In the genomic region with DNA sequence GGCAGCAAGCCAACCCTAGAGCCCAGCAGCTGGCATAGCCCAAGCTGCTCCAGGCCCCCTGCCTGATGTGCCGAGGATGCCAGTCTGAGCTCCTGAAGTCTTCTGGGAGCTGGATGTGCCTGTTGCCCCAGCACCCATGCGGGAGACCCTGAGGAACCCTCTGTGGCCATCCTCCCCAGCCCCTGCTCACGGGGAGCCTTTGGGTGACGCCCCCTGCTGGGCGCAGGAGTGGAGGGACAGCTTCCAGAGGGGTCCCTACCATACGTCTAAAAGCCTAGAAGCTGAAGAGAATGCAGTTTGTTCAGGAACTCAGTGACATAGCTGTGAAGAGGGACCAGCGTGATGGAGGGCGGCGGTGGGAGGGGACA, we compare ENCODE assay signal across 12 cellular contexts. TPM values are rescaled to one million over a fixed set of nuclear protein-coding genes. Genes with fewer than 3 reads are reported as not detected.
A peak's percentile ranks its signal among the peaks of the same experiment; 100 is the strongest.
DNase-seq lines count a peak whose midpoint lies in the region; ATAC-seq and TF ChIP-seq lines count a peak whose summit lies in the region.
"Had no signal": no experiment of that assay in that cellular context is flagged by ENCODE, and none has a peak within 500 bp of the region (broad histone marks: within the 10 kb centered on the region; RNA-seq: fewer than 3 reads in every experiment).

No MANE protein-coding gene starts in this region.

- no peaks in the 10 kb centered on the region for H3K9me3 Mint-ChIP-seq in activated CD8-positive, alpha-beta T cell treated with anti-CD3 and anti-CD28 coated beads, Interleukin-2, amount 10 ng/mL, durations not matched to agents 7 days and 5 days (ENCODE audit: insufficient read depth)
- H3K9me3 Mint-ChIP-seq in osteocyte (ENCODE audit: unreplicated experiment) = no peaks in the 10 kb centered on the region
- H3K9me3 Mint-ChIP-seq: activated T-helper 2 cell treated with anti-CD3 and anti-CD28 coated beads, Interferon-gamma antibody, Interleukin-2, Interleukin-4, amounts not matched to agents 10 μg/mL and 5 μg/mL and 100 μg/mL, durations not matched to agents 14 hours and 24 hours and 36 hours; stimulated activated naive CD8-positive, alpha-beta T cell treated with anti-CD3 and anti-CD28 coated beads, Interleukin-15, amount 100 ng/mL, for 72 hours had no signal

- no peaks in the 10 kb centered on the region for H3K4me1 Mint-ChIP-seq in activated CD8-positive, alpha-beta T cell treated with anti-CD3 and anti-CD28 coated beads, Interleukin-2, amount 10 ng/mL, durations not matched to agents 7 days and 5 days (ENCODE audit: low read depth)
- no peaks in the 10 kb centered on the region for H3K4me1 Mint-ChIP-seq in osteocyte (ENCODE audit: unreplicated experiment)
- H3K4me1 Mint-ChIP-seq: stimulated activated naive CD8-positive, alpha-beta T cell treated with anti-CD3 and anti-CD28 coated beads, Interleukin-15, amount 100 ng/mL, for 72 hours had no signal

- TF ChIP-seq POLR2A in GM18505 (IDR thresholded peaks at IDR 0.05; ENCODE audit: borderline replicate concordance, extremely low read depth, insufficient read depth, insufficient read length) = no peak

- POLR2A ChIA-PET in activated CD8-positive, alpha-beta T cell treated with anti-CD3 and anti-CD28 coated beads, Interleukin-2, amount 10 ng/mL, durations not matched to agents 7 days and 5 days (lab: Charles Lee) = no interaction called here

- no peak overlapping the region for H3K4me3 Mint-ChIP-seq in activated CD8-positive, alpha-beta T cell treated with anti-CD3 and anti-CD28 coated beads, Interleukin-2, amount 10 ng/mL, durations not matched to agents 7 days and 5 days
- H3K4me3 Mint-ChIP-seq in osteocyte (ENCODE audit: unreplicated experiment) = no peak overlapping the region
- H3K4me3 Mint-ChIP-seq: stimulated activated naive CD8-positive, alpha-beta T cell treated with anti-CD3 and anti-CD28 coated beads, Interleukin-15, amount 100 ng/mL, for 72 hours had no signal

- ATAC-seq in activated CD8-positive, alpha-beta T cell treated with anti-CD3 and anti-CD28 coated beads, Interleukin-2, amount 10 ng/mL, durations not matched to agents 7 days and 5 days = no peak
- no peak for ATAC-seq in GM18505 (IDR thresholded peaks at IDR 0.05; ENCODE audit: unreplicated experiment)
- no peak for ATAC-seq in HG03095 (IDR thresholded peaks at IDR 0.05; ENCODE audit: unreplicated experiment)
- ATAC-seq: stimulated activated naive CD8-positive, alpha-beta T cell treated with anti-CD3 and anti-CD28 coated beads, Interleukin-15, amount 100 ng/mL, for 72 hours had no signal

- no peak overlapping the region for H3K27ac Mint-ChIP-seq in activated CD8-positive, alpha-beta T cell treated with anti-CD3 and anti-CD28 coated beads, Interleukin-2, amount 10 ng/mL, durations not matched to agents 7 days and 5 days
- no peak overlapping the region for H3K27ac Mint-ChIP-seq in osteocyte (ENCODE audit: unreplicated experiment)
- H3K27ac Mint-ChIP-seq: activated T-helper 2 cell treated with anti-CD3 and anti-CD28 coated beads, Interferon-gamma antibody, Interleukin-2, Interleukin-4, amounts not matched to agents 10 μg/mL and 5 μg/mL and 100 μg/mL, durations not matched to agents 14 hours and 24 hours and 36 hours had no signal

- peaks cover 16% of the 10 kb centered on the region for H3K27me3 Mint-ChIP-seq in activated CD8-positive, alpha-beta T cell treated with anti-CD3 and anti-CD28 coated beads, Interleukin-2, amount 10 ng/mL, durations not matched to agents 7 days and 5 days (ENCODE audit: low read depth)
- H3K27me3 Mint-ChIP-seq in osteocyte (ENCODE audit: unreplicated experiment) = peaks cover 9% of the 10 kb centered on the region

- CTCF ChIA-PET in activated CD8-positive, alpha-beta T cell treated with anti-CD3 and anti-CD28 coated beads, Interleukin-2, amount 10 ng/mL, durations not matched to agents 7 days and 5 days (lab: Charles Lee) = interaction anchor here (0.7 to 1.2 kb wide), 7 partner anchors 9 to 886 kb away, joined by 3 to 7 read pairs (median 4); no protein-coding TSS in a partner anchor

- no peaks in the 10 kb centered on the region for H3K36me3 Mint-ChIP-seq in activated CD8-positive, alpha-beta T cell treated with anti-CD3 and anti-CD28 coated beads, Interleukin-2, amount 10 ng/mL, durations not matched to agents 7 days and 5 days (ENCODE audit: low read depth)
- no peaks in the 10 kb centered on the region for H3K36me3 Mint-ChIP-seq in osteocyte (ENCODE audit: unreplicated experiment)

- TF ChIP-seq CTCF in osteocyte (IDR thresholded peaks at IDR 0.05) = peak; percentile 24

- DNase-seq in activated CD4-positive, alpha-beta T cell treated with anti-CD3 and anti-CD28 coated beads for 48 hours = peak; percentile 23
- DNase-seq in activated CD4-positive, alpha-beta T cell treated with anti-CD3 and anti-CD28 coated beads for 4 hours = no peak
- DNase-seq in HuH-7 (ENCODE audit: low spot score) = peak; percentile 70
- DNase-seq in activated CD8-positive, alpha-beta T cell treated with anti-CD3 and anti-CD28 coated beads, Interleukin-2, amount 10 ng/mL, durations not matched to agents 7 days and 5 days = peak; percentile 20
- DNase-seq in osteocyte (ENCODE audit: extremely low spot score, unreplicated experiment) = no peak
- DNase-seq in NCI-H1436 treated with DMSO at 0.1 percent for 48 hours (lab: John Stamatoyannopoulos, UW) = no peak
- DNase-seq: GF-D8, NCI-H2081 had no signal

RNA-seq across cellular contexts. Expression of a gene that starts 33.1 kb away (rescaled TPM):
- 10 to 100 TPM; 17.4 to 19.9 TPM for total RNA-seq in activated CD8-positive, alpha-beta T cell treated with anti-CD3 and anti-CD28 coated beads, Interleukin-2, amount 10 ng/mL, durations not matched to agents 7 days and 5 days
- total RNA-seq in osteocyte = 18.7 and 20.2 TPM in 2 replicates

Comparison
In these comparisons a context has a peak if more than half of its experiments do, and no peak if none do; other contexts are left out.
1. DNase-seq: peak in activated CD4-positive, alpha-beta T cell treated with anti-CD3 and anti-CD28 coated beads for 48 hours (single experiment), HuH-7 (single experiment) and activated CD8-positive, alpha-beta T cell treated with anti-CD3 and anti-CD28 coated beads, Interleukin-2, amount 10 ng/mL, durations not matched to agents 7 days and 5 days (single experiment); none in activated CD4-positive, alpha-beta T cell treated with anti-CD3 and anti-CD28 coated beads for 4 hours (0 of 2), osteocyte (single experiment) and NCI-H1436 treated with DMSO at 0.1 percent for 48 hours (single experiment).